8 cellular contexts compared by ENCODE assay signal in genomic region chr2:105337122-105338019, GRCh38. TPM values are rescaled to one million over a fixed set of nuclear protein-coding genes. Genes with fewer than 3 reads are reported as not detected.
DNase-seq lines count a peak whose midpoint lies in the region; ATAC-seq lines count a peak whose summit lies in the region.

Gene C2orf49, plus strand, starts transcription at chr2:105337540. Its CDS starts 48 bp downstream, at chr2:105337588.

- H3K4me1 ChIP-seq in HUES48 (ENCODE audit: control insufficient read depth, insufficient read depth, low read length) (peaks cover 9% of the 10 kb centered on the region; the same call in 1 of the 2 replicates), NT2/D1 (ENCODE audit: insufficient read depth, insufficient read length) (no peaks in the 10 kb centered on the region)

- no peaks in the 10 kb centered on the region for H3K9me3 Mint-ChIP-seq in activated CD8-positive, alpha-beta memory T cell treated with anti-CD3 and anti-CD28 coated beads, Interleukin-2, amount 10 ng/mL, durations not matched to agents 7 days and 5 days (ENCODE audit: low read depth)

- peak within 1 kb of the TSS; percentile 90 for H3K4me3 ChIP-seq in HUES48 (ENCODE audit: low read depth, low read length)
- peak within 1 kb of the TSS; percentile 91 for H3K4me3 ChIP-seq in NT2/D1 (ENCODE audit: insufficient read length, low read depth)

- peak within 1 kb of the TSS; percentile 92 for H3K4me3 Mint-ChIP-seq in activated CD8-positive, alpha-beta memory T cell treated with anti-CD3 and anti-CD28 coated beads, Interleukin-2, amount 10 ng/mL, durations not matched to agents 7 days and 5 days

- peak; percentile 89 for ATAC-seq in GM21390 (IDR thresholded peaks at IDR 0.05; ENCODE audit: unreplicated experiment)
- ATAC-seq in activated CD8-positive, alpha-beta memory T cell treated with anti-CD3 and anti-CD28 coated beads, Interleukin-2, amount 10 ng/mL, durations not matched to agents 7 days and 5 days, result peak; percentile 92

- CTCF ChIA-PET in activated CD8-positive, alpha-beta memory T cell treated with anti-CD3 and anti-CD28 coated beads, Interleukin-2, amount 10 ng/mL, durations not matched to agents 7 days and 5 days (lab: Charles Lee), result interaction anchor here (1.2 to 1.3 kb wide), 2 partner anchors 22 to 184 kb away, joined by 3 to 5 read pairs; no protein-coding TSS in a partner anchor

- peaks cover 48% of the 10 kb centered on the region for H3K4me1 Mint-ChIP-seq in activated CD8-positive, alpha-beta memory T cell treated with anti-CD3 and anti-CD28 coated beads, Interleukin-2, amount 10 ng/mL, durations not matched to agents 7 days and 5 days

- peaks cover 44% of the 10 kb centered on the region for H3K36me3 ChIP-seq in HUES48 (ENCODE audit: control insufficient read depth, insufficient read depth, low read length)
- peaks cover 59% of the 10 kb centered on the region for H3K36me3 ChIP-seq in NT2/D1 (ENCODE audit: insufficient read depth, insufficient read length, low read length)

- no peaks in the 10 kb centered on the region for H3K27me3 Mint-ChIP-seq in activated CD8-positive, alpha-beta memory T cell treated with anti-CD3 and anti-CD28 coated beads, Interleukin-2, amount 10 ng/mL, durations not matched to agents 7 days and 5 days

- peak within 1 kb of the TSS; percentile 99 for H3K27ac ChIP-seq in HUES48 (ENCODE audit: low read depth, low read length)

- H3K9me3 ChIP-seq in HUES48 (ENCODE audit: control insufficient read depth, insufficient read depth, low read length) (no peaks in the 10 kb centered on the region), NT2/D1 (ENCODE audit: insufficient read depth, low read length) (no peaks in the 10 kb centered on the region)

- H3K9ac ChIP-seq in HUES48 (ENCODE audit: low read depth, low read length) (peak within 1 kb of the TSS; percentile 99), NT2/D1 (ENCODE audit: insufficient read length, low read depth) (peak within 1 kb of the TSS; percentile 87)

- DNase-seq in Caki2 (ENCODE audit: low read depth) (peak; percentile 90), NT2/D1 (ENCODE audit: low read depth, low spot score) (peak; percentile 77), mesenteric fat pad (ENCODE audit: low spot score) (peak; percentile 96)
- DNase-seq in activated CD8-positive, alpha-beta memory T cell treated with anti-CD3 and anti-CD28 coated beads, Interleukin-2, amount 10 ng/mL, durations not matched to agents 7 days and 5 days, result peak; percentile 92
- peak; percentile 77 for DNase-seq in stimulated activated CD8-positive, alpha-beta memory T cell treated with anti-CD3 and anti-CD28 coated beads, Interleukin-15, amount 100 ng/mL, for 24 hours (ENCODE audit: low read depth)

- peak within 1 kb of the TSS; percentile 100 for H3K27ac Mint-ChIP-seq in activated CD8-positive, alpha-beta memory T cell treated with anti-CD3 and anti-CD28 coated beads, Interleukin-2, amount 10 ng/mL, durations not matched to agents 7 days and 5 days

- in situ Hi-C loops in Caki2 (cut with HindIII; ENCODE audit: low pct_unique_long_range_greater_than_20kb, low sequenced_read_pairs), result no loop called here
- in situ Hi-C loops in endometrial microvascular endothelial cells (cut with HindIII; ENCODE audit: inconsistent ontology term, low pct_unique_long_range_greater_than_20kb, low sequenced_read_pairs), result no loop called here

- no peaks in the 10 kb centered on the region for H3K27me3 ChIP-seq in HUES48 (ENCODE audit: control insufficient read depth, insufficient read depth, low read length)
- H3K27me3 ChIP-seq in NT2/D1 (ENCODE audit: insufficient read depth, insufficient read length), result no peaks in the 10 kb centered on the region

- H3K36me3 Mint-ChIP-seq in activated CD8-positive, alpha-beta memory T cell treated with anti-CD3 and anti-CD28 coated beads, Interleukin-2, amount 10 ng/mL, durations not matched to agents 7 days and 5 days, result peaks cover 15% of the 10 kb centered on the region

RNA-seq across cellular contexts. Expression of gene C2orf49, which starts in this region (rescaled TPM):
- total RNA-seq in Caki2 (2014; rRNA removed; shearing (Covaris generic); ENCODE audit: low replicate concordance), result 18.6 and 36.8 TPM in 2 replicates
- total RNA-seq in activated CD8-positive, alpha-beta memory T cell treated with anti-CD3 and anti-CD28 coated beads, Interleukin-2, amount 10 ng/mL, durations not matched to agents 7 days and 5 days, result 10 to 100 TPM; 20.5 to 23.1 TPM
- total RNA-seq in endometrial microvascular endothelial cells (ENCODE audit: inconsistent ontology term), result 24.2 TPM
- total RNA-seq in mesenteric fat pad, result 12.8 TPM

Comparison
In these comparisons a context has a peak if more than half of its experiments do, and no peak if none do; other contexts are left out.
1. Peak in every context shown above with its lines: DNase-seq, ATAC-seq, H3K4me3 ChIP-seq and H3K27ac ChIP-seq.